ENCODE assay signal across 14 cellular contexts in genomic region chr12:46208370-46208769, GRCh38.
A peak's percentile ranks its signal among the peaks of the same experiment; 100 is the strongest.
DNase-seq lines count a peak whose midpoint lies in the region; ATAC-seq, FAIRE-seq and TF ChIP-seq lines count a peak whose summit lies in the region.
"Had no signal": no experiment of that assay in that cellular context is flagged by ENCODE, and none has a peak within 500 bp of the region (broad histone marks: within the 10 kb centered on the region; RNA-seq: fewer than 3 reads in every experiment).

No MANE protein-coding gene starts in this region.

- H3K9me3 Mint-ChIP-seq in activated CD4-positive, alpha-beta memory T cell treated with anti-CD3 and anti-CD28 coated beads for 36 hours: no peaks in the 10 kb centered on the region
- no peaks in the 10 kb centered on the region for H3K9me3 Mint-ChIP-seq in activated CD4-positive, alpha-beta memory T cell treated with anti-CD3 and anti-CD28 coated beads, Interleukin-2, amount 10 ng/mL, durations not matched to agents 7 days and 5 days

- H3K36me3 ChIP-seq in sigmoid colon: peaks cover 0 to 15% (median 6%) of the 10 kb centered on the region in 4 donors

- intact Hi-C loops in activated CD4-positive, alpha-beta memory T cell treated with anti-CD3 and anti-CD28 coated beads for 36 hours (cut with micrococcal nuclease): no loop called here
- intact Hi-C loops in sigmoid colon (cut with DNase I) (loop anchor here (1.0 to 5.0 kb wide), 3 partner anchors 46 to 164 kb away; partner anchors contain the start of gene SLC38A2), posterior vena cava (cut with DNase I) (loop anchor here in 1 of 2 donors (10.0 kb wide), 1 partner anchor 56 kb away; the partner anchor contains the start of gene SLC38A1)

- ATAC-seq in GM21526 (IDR thresholded peaks at IDR 0.05; ENCODE audit: low FRiP score, unreplicated experiment): no peak

- H3K27ac ChIP-seq in sigmoid colon: peak overlapping the region; percentile 73 to 79 (median 76)

- H3K9me3 ChIP-seq in sigmoid colon: no peaks in the 10 kb centered on the region
- H3K9me3 ChIP-seq: colonic mucosa, esophagus squamous epithelium, tibial artery had no signal

- peaks cover 73% of the 10 kb centered on the region for H3K36me3 Mint-ChIP-seq in activated CD4-positive, alpha-beta memory T cell treated with anti-CD3 and anti-CD28 coated beads for 36 hours
- H3K36me3 Mint-ChIP-seq in activated CD4-positive, alpha-beta memory T cell treated with anti-CD3 and anti-CD28 coated beads, Interleukin-2, amount 10 ng/mL, durations not matched to agents 7 days and 5 days (ENCODE audit: low read depth): peaks cover 93% of the 10 kb centered on the region

- no peak for FAIRE-seq in D721Med (lab: Jason Lieb, UNC)

- TF ChIP-seq EP300 in sigmoid colon (IDR thresholded peaks at IDR 0.05): peak; percentile 30 to 77 (median 68)

- TF ChIP-seq POLR2A in sigmoid colon (IDR thresholded peaks at IDR 0.05): no peak

- TF ChIP-seq CTCF in sigmoid colon (IDR thresholded peaks at IDR 0.05) (no peak), D721Med (IDR thresholded peaks at IDR 0.05; ENCODE audit: insufficient read depth, missing control alignments) (no peak)

- H3K27me3 Mint-ChIP-seq in activated CD4-positive, alpha-beta memory T cell treated with anti-CD3 and anti-CD28 coated beads for 36 hours: no peaks in the 10 kb centered on the region
- H3K27me3 Mint-ChIP-seq in activated CD4-positive, alpha-beta memory T cell treated with anti-CD3 and anti-CD28 coated beads, Interleukin-2, amount 10 ng/mL, durations not matched to agents 7 days and 5 days: no peaks in the 10 kb centered on the region

- no peak overlapping the region for H3K4me3 Mint-ChIP-seq in activated CD4-positive, alpha-beta memory T cell treated with anti-CD3 and anti-CD28 coated beads for 36 hours
- H3K4me3 Mint-ChIP-seq in activated CD4-positive, alpha-beta memory T cell treated with anti-CD3 and anti-CD28 coated beads, Interleukin-2, amount 10 ng/mL, durations not matched to agents 7 days and 5 days: no peak overlapping the region

- no peak overlapping the region for H3K4me3 ChIP-seq in sigmoid colon
- H3K4me3 ChIP-seq: colonic mucosa, esophagus squamous epithelium, tibial artery had no signal

- H3K4me1 Mint-ChIP-seq in activated CD4-positive, alpha-beta memory T cell treated with anti-CD3 and anti-CD28 coated beads for 36 hours (ENCODE audit: low read depth): peaks cover 61% of the 10 kb centered on the region
- peaks cover 54% of the 10 kb centered on the region for H3K4me1 Mint-ChIP-seq in activated CD4-positive, alpha-beta memory T cell treated with anti-CD3 and anti-CD28 coated beads, Interleukin-2, amount 10 ng/mL, durations not matched to agents 7 days and 5 days

- CTCF ChIA-PET in activated CD4-positive, alpha-beta memory T cell treated with anti-CD3 and anti-CD28 coated beads for 36 hours (lab: Charles Lee): interaction anchor here (0.9 to 1.2 kb wide), 3 partner anchors 9 to 61 kb away, joined by 3 to 4 read pairs (median 4); partner anchors contain the start of gene SLC38A1
- CTCF ChIA-PET in activated CD4-positive, alpha-beta memory T cell treated with anti-CD3 and anti-CD28 coated beads, Interleukin-2, amount 10 ng/mL, durations not matched to agents 7 days and 5 days (lab: Charles Lee): no interaction called here

- peak overlapping the region; percentile 50 for H3K27ac Mint-ChIP-seq in activated CD4-positive, alpha-beta memory T cell treated with anti-CD3 and anti-CD28 coated beads for 36 hours
- H3K27ac Mint-ChIP-seq in activated CD4-positive, alpha-beta memory T cell treated with anti-CD3 and anti-CD28 coated beads, Interleukin-2, amount 10 ng/mL, durations not matched to agents 7 days and 5 days: no peak overlapping the region

- H3K27me3 ChIP-seq in sigmoid colon: no peaks in the 10 kb centered on the region
- H3K27me3 ChIP-seq: colonic mucosa, esophagus squamous epithelium, tibial artery had no signal

- POLR2A ChIA-PET in activated CD4-positive, alpha-beta memory T cell treated with anti-CD3 and anti-CD28 coated beads for 36 hours (lab: Charles Lee): interaction anchor here (1.2 to 3.7 kb wide), 2 partner anchors 9 to 62 kb away, joined by 4 to 37 read pairs; partner anchors contain the start of gene SLC38A1
- POLR2A ChIA-PET in activated CD4-positive, alpha-beta memory T cell treated with anti-CD3 and anti-CD28 coated beads, Interleukin-2, amount 10 ng/mL, durations not matched to agents 7 days and 5 days (lab: Charles Lee): interaction anchor here (1.2 to 7.8 kb wide), 5 partner anchors 10 to 163 kb away, joined by 3 to 44 read pairs (median 10); partner anchors contain the start of gene SLC38A1

- DNase-seq in activated CD4-positive, alpha-beta memory T cell treated with anti-CD3 and anti-CD28 coated beads for 36 hours: no peak
- DNase-seq in activated CD4-positive, alpha-beta memory T cell treated with anti-CD3 and anti-CD28 coated beads, Interleukin-2, amount 10 ng/mL, durations not matched to agents 7 days and 5 days: no peak
- DNase-seq in NCI-H1417 (lab: John Stamatoyannopoulos, UW) (peak in 2 of 3 experiments; percentile 50 to 81), amniotic epithelial cell (ENCODE audit: low read depth) (peak; percentile 22), sigmoid colon (no peak), posterior vena cava (ENCODE audit: low spot score) (no peak), D721Med (ENCODE audit: insufficient read length, low spot score) (no peak)
- DNase-seq: colonic mucosa, DMS 273 treated with DMSO at 0.1 percent for 48 hours, esophagus squamous epithelium, mammary epithelial cell, SIG-M5, tibial artery had no signal

- H3K4me1 ChIP-seq in sigmoid colon: peaks cover 0 to 93% (median 77%) of the 10 kb centered on the region in 4 donors

Comparison
In these comparisons a context has a peak if more than half of its experiments do, and no peak if none do; other contexts are left out.
1. DNase-seq: peak in NCI-H1417 (2 of 3) and amniotic epithelial cell (single experiment); none in activated CD4-positive, alpha-beta memory T cell treated with anti-CD3 and anti-CD28 coated beads for 36 hours (single experiment), activated CD4-positive, alpha-beta memory T cell treated with anti-CD3 and anti-CD28 coated beads, Interleukin-2, amount 10 ng/mL, durations not matched to agents 7 days and 5 days (single experiment), sigmoid colon (single experiment), posterior vena cava (single experiment) and D721Med (single experiment).